Comparison of ENCODE assay signal across 1 cellular context in the genomic region with DNA sequence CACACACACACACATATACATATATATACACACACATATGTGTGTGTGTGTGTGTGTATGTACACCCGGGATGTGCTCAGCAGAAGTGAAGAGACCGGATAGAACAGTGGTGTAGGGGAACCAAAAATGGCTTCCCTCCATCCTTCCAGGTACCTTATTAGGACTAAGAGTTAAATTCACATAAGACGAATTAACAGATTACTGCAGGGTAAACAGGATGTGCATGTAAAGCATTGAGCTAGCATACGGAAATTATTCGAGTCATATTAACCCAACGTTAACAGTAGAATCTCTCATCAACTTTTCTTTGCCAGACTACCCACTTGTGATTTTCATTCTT.
TF ChIP-seq lines count a peak whose summit lies in the region.

No MANE protein-coding gene starts in this region.

TF ChIP-seq in HCT116, 20 proteins besides CTCF, POLR2A, EP300 and RAD21 (continued from another document):
- no peak for TF ChIP-seq REST (IDR thresholded peaks at IDR 0.05; ENCODE audit: low read depth)
- no peak for TF ChIP-seq POLR2AphosphoS5 (IDR thresholded peaks at IDR 0.05; ENCODE audit: low read depth, low read length)
- no peak for TF ChIP-seq FOSL1 (IDR thresholded peaks at IDR 0.05; ENCODE audit: low read depth)
- no peak for TF ChIP-seq ELF1 (IDR thresholded peaks at IDR 0.05; ENCODE audit: borderline replicate concordance, low read depth)
- TF ChIP-seq JUND (IDR thresholded peaks at IDR 0.05): no peak
- no peak for TF ChIP-seq SP1 (IDR thresholded peaks at IDR 0.05; ENCODE audit: low read depth)
TF ChIP-seq in HCT116: peak in this region for 0.
